Comparison of ENCODE assay signal across 22 cellular contexts in the genomic region with DNA sequence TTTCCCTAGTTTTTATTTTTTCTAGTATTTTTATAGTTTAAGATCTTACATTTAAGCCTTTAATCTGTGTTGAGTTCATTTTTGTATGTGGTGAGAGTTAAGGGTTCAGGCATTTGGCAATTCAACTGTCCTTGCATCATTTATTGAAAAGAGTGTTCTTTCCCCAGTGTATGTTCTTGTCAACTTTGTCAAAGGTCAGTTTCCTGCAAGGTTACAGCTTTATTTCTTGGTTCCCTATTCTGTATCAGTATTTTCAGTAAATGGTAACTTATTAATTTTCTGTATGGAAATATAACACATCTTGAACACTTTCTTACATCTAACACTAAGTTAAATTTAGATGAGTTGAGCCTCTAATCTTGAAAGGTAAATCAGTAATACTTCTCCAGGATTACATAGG.
DNase-seq lines count a peak whose midpoint lies in the region; ATAC-seq, FAIRE-seq and TF ChIP-seq lines count a peak whose summit lies in the region.
"Had no signal": no experiment of that assay in that cellular context is flagged by ENCODE, and none has a peak within 500 bp of the region (broad histone marks: within the 10 kb centered on the region; RNA-seq: fewer than 3 reads in every experiment).

No MANE protein-coding gene starts in this region.

- H3K36me3 ChIP-seq in SU-DHL-6 (ENCODE audit: low read length) (no peaks in the 10 kb centered on the region), GM12878 (ENCODE audit: control insufficient read depth in 2 of 2, insufficient read depth in 2 of 2, low read length in 1 of 2) (no peaks in the 10 kb centered on the region), neuronal stem cell (replicated peaks in 1 of 2; ENCODE audit: control insufficient read depth in 2 of 2, insufficient read depth in 2 of 2, low read length in 2 of 2) (no peaks in the 10 kb centered on the region)
- H3K36me3 ChIP-seq: BLaER1 treated with 17β-estradiol and CSF1 and Interleukin-3, amounts not matched to agents 10 nM and 100 nM had no signal

- H3K27me3 ChIP-seq in SU-DHL-6 (ENCODE audit: low read length) (no peaks in the 10 kb centered on the region), GM12878 (replicated peaks in 1 of 2; ENCODE audit: control insufficient read depth in 2 of 2, insufficient read depth in 2 of 2, low read length in 1 of 2) (no peaks in the 10 kb centered on the region), neuronal stem cell (ENCODE audit: control insufficient read depth in 3 of 3, insufficient read depth in 3 of 3, low read depth in 1 of 3, low read length in 3 of 3) (no peaks in the 10 kb centered on the region)
- H3K27me3 ChIP-seq: BLaER1 treated with 17β-estradiol and CSF1 and Interleukin-3, amounts not matched to agents 10 nM and 100 nM had no signal

- no peak overlapping the region for H2BK15ac ChIP-seq in neuronal stem cell (ENCODE audit: low read length)

- H3K9me3 ChIP-seq in SU-DHL-6 (ENCODE audit: insufficient read depth, low read length) (peaks cover 22% of the 10 kb centered on the region; the same call in 1 of the 2 replicates), GM12878 (replicated peaks; ENCODE audit: control insufficient read depth, insufficient read depth, low read length) (no peaks in the 10 kb centered on the region), neuronal stem cell (replicated peaks in 1 of 2; ENCODE audit: control insufficient read depth in 2 of 2, insufficient read depth in 1 of 2, low read depth in 1 of 2, low read length in 2 of 2) (no peaks in the 10 kb centered on the region)
- H3K9me3 ChIP-seq: A549; BLaER1 treated with 17β-estradiol and CSF1 and Interleukin-3, amounts not matched to agents 10 nM and 100 nM; Caco-2 had no signal

- H3K9me2 ChIP-seq in SU-DHL-6 (replicated peaks; ENCODE audit: insufficient read depth, low read length) = no peaks in the 10 kb centered on the region

- in situ Hi-C loops in GM12878 (cut with MboI) = no loop called here

- H3K79me2 ChIP-seq in SU-DHL-6 (ENCODE audit: insufficient read depth, low read length) (no peaks in the 10 kb centered on the region), GM12878 (ENCODE audit: control insufficient read depth, insufficient read depth, low read length) (no peaks in the 10 kb centered on the region)

- no peak overlapping the region for H3K23ac ChIP-seq in neuronal stem cell (ENCODE audit: low read depth, low read length, poor library complexity)

- BruUV-seq in GM12878 (replicated peaks; lab: Mats Ljungman, UMichigan) = no TSS peak

- H2AFZ ChIP-seq in SU-DHL-6 (ENCODE audit: low read depth, low read length, severe bottlenecking) (peak overlapping the region; percentile 20), GM12878 (ENCODE audit: control insufficient read depth, low read depth, low read length) (no peak overlapping the region), neuronal stem cell (ENCODE audit: low read length) (no peak overlapping the region)

- no peak for TF ChIP-seq RAD21 in GM12878 (IDR thresholded peaks at IDR 0.05; ENCODE audit: insufficient read depth, low read depth, low read length)

- H3K14ac ChIP-seq in neuronal stem cell (ENCODE audit: low read length) = no peak overlapping the region

- H3K4me3 ChIP-seq in SU-DHL-6 (ENCODE audit: insufficient read depth, low read length, poor library complexity, severe bottlenecking) = no peak overlapping the region
- H3K4me3 ChIP-seq in GM12878 = no peak overlapping the region
- no peak overlapping the region for H3K4me3 ChIP-seq in neuronal stem cell (ENCODE audit: low read length in 2 of 2)
- H3K4me3 ChIP-seq: A549; BLaER1 treated with 17β-estradiol and CSF1 and Interleukin-3, amounts not matched to agents 10 nM and 100 nM had no signal

- no peak overlapping the region for H2BK12ac ChIP-seq in neuronal stem cell (ENCODE audit: low read length)

- SMC1A ChIA-PET in GM12878 (lab: Charles Lee; ENCODE audit: uncharacterized antibody, unreplicated experiment) = no interaction called here

- H3K27ac ChIP-seq in SU-DHL-6 (ENCODE audit: low read depth, low read length) (no peak overlapping the region), GM12878 (ENCODE audit: control insufficient read depth, insufficient read depth) (no peak overlapping the region), neuronal stem cell (replicated peaks; ENCODE audit: low read length) (no peak overlapping the region)
- H3K27ac ChIP-seq: 22Rv1; A549; BLaER1 treated with 17β-estradiol and CSF1 and Interleukin-3, amounts not matched to agents 10 nM and 100 nM; C4-2B had no signal

- H3K4me2 ChIP-seq in SU-DHL-6 (ENCODE audit: low read depth, low read length, poor library complexity, severe bottlenecking) (no peak overlapping the region), GM12878 (ENCODE audit: control insufficient read depth, insufficient read depth) (no peak overlapping the region), neuronal stem cell (ENCODE audit: insufficient read depth, low read length, poor library complexity, severe bottlenecking) (no peak overlapping the region)
- H3K4me2 ChIP-seq: A549; BLaER1 treated with 17β-estradiol and CSF1 and Interleukin-3, amounts not matched to agents 10 nM and 100 nM had no signal

- no peak overlapping the region for H3K4ac ChIP-seq in neuronal stem cell (ENCODE audit: low read length)

- intact Hi-C loops in GM12878 (cut with micrococcal nuclease; ENCODE audit: unreplicated experiment) = no loop called here

- H2BK120ac ChIP-seq in neuronal stem cell (ENCODE audit: low read depth, low read length) = no peak overlapping the region

- no peak for FAIRE-seq in GM12878 (lab: Jason Lieb, UNC)
- FAIRE-seq: A549, D721Med, GM12892, GM18507 had no signal

- no peaks in the 10 kb centered on the region for H4K20me1 ChIP-seq in SU-DHL-6 (ENCODE audit: low read depth, low read length)
- H4K20me1 ChIP-seq in GM12878 (ENCODE audit: control insufficient read depth, insufficient read depth) = no peaks in the 10 kb centered on the region
- H4K20me1 ChIP-seq: BLaER1 treated with 17β-estradiol and CSF1 and Interleukin-3, amounts not matched to agents 10 nM and 100 nM had no signal

- DNase-seq in GM12878 (ENCODE audit: low read depth, low spot score) (no peak), neuronal stem cell (ENCODE audit: low spot score) (no peak), NCI-H226 (no peak)
- DNase-seq in activated CD4-positive, alpha-beta T cell treated with anti-CD3 and anti-CD28 coated beads for 48 hours = no peak
- DNase-seq in activated naive CD4-positive, alpha-beta T cell treated with Interleukin-2 at 50 U/mL for 16 hours = no peak
- DNase-seq: AML-193; Caco-2; Calu3; CD4-positive, alpha-beta T cell; CD8-positive, alpha-beta T cell; DMS79 treated with DMSO at 0.1 percent for 48 hours; GF-D8 had no signal

- H2BK5ac ChIP-seq in neuronal stem cell (ENCODE audit: low read length) = no peak overlapping the region

- no peak for TF ChIP-seq POLR2A in GM12878 (IDR thresholded peaks at IDR 0.05; ENCODE audit: low read depth, low read length)

- no peak overlapping the region for H2AK5ac ChIP-seq in neuronal stem cell (ENCODE audit: low read depth, low read length)

- no peak overlapping the region for H3K18ac ChIP-seq in neuronal stem cell (ENCODE audit: low read length)

- H4K8ac ChIP-seq in neuronal stem cell (ENCODE audit: low read depth, low read length) = no peak overlapping the region

- no peak for TF ChIP-seq CTCF in SU-DHL-6 (IDR thresholded peaks at IDR 0.05; ENCODE audit: insufficient read depth, low read length, poor library complexity, severe bottlenecking)
- TF ChIP-seq CTCF in GM12878 (IDR thresholded peaks at IDR 0.05 in 2 of 3, conservative IDR thresholded peaks at IDR 0.05 in 1 of 3; ENCODE audit: control insufficient read depth in 2 of 3, extremely low read depth in 1 of 3, insufficient read depth in 1 of 3, low read depth in 3 of 3, low read length in 3 of 3) = no peak

- H4K91ac ChIP-seq in neuronal stem cell (ENCODE audit: low read depth, low read length, poor library complexity) = no peak overlapping the region

- POLR2A ChIA-PET in GM12878 (lab: Charles Lee) = no interaction called here

- no peak overlapping the region for H3K9ac ChIP-seq in SU-DHL-6 (ENCODE audit: low read length)
- H3K9ac ChIP-seq in GM12878 (ENCODE audit: control insufficient read depth, insufficient read depth, low read length) = no peak overlapping the region
- H3K9ac ChIP-seq in neuronal stem cell (ENCODE audit: low read depth, low read length, poor library complexity) = no peak overlapping the region
- H3K9ac ChIP-seq: BLaER1 treated with 17β-estradiol and CSF1 and Interleukin-3, amounts not matched to agents 10 nM and 100 nM had no signal

- CTCF ChIA-PET in GM12878 (lab: Yijun Ruan, JAX) = interaction anchor here (1.4 kb wide), 1 partner anchor 9 kb away, joined by 4 read pairs; no protein-coding TSS in a partner anchor

- RAD21 ChIA-PET in GM12878 (lab: Charles Lee; ENCODE audit: unreplicated experiment) = no interaction called here

- H3K79me1 ChIP-seq in neuronal stem cell (ENCODE audit: low read depth, low read length) = no peaks in the 10 kb centered on the region

- H3K4me1 ChIP-seq in GM12878 (ENCODE audit: control insufficient read depth, insufficient read depth, low read length) (no peaks in the 10 kb centered on the region), neuronal stem cell (ENCODE audit: control insufficient read depth in 2 of 2, insufficient read depth in 1 of 2, low read depth in 1 of 2, low read length in 2 of 2) (no peaks in the 10 kb centered on the region)
- H3K4me1 ChIP-seq: A549; BLaER1 treated with 17β-estradiol and CSF1 and Interleukin-3, amounts not matched to agents 10 nM and 100 nM; Caco-2 had no signal

- H3F3A ChIP-seq in SU-DHL-6 (ENCODE audit: insufficient read depth) = no peaks in the 10 kb centered on the region

- ATAC-seq in GM21786 (IDR thresholded peaks at IDR 0.05; ENCODE audit: unreplicated experiment) = peak; percentile 60
- ATAC-seq in HG03342 (IDR thresholded peaks at IDR 0.05; ENCODE audit: unreplicated experiment) = peak; percentile 57
- peak; percentile 75 for ATAC-seq in GM12878
- ATAC-seq: A549; CD8-positive, alpha-beta T cell had no signal

- TF ChIP-seq EP300 in GM12878 (IDR thresholded peaks at IDR 0.05; ENCODE audit: borderline replicate concordance in 1 of 2, control insufficient read depth in 1 of 2, low read depth in 2 of 2, low read length in 2 of 2) = no peak

TF ChIP-seq in GM12878, 131 proteins besides CTCF, POLR2A, EP300 and RAD21:
- TF ChIP-seq NR2F1 (conservative IDR thresholded peaks at IDR 0.05) = 0 out of 2 replicates have a peak, but pooled peaks have one; percentile 19
- TF ChIP-seq KLF5 (IDR thresholded peaks at IDR 0.05; ENCODE audit: partially characterized antibody) = no peak
